9 cellular contexts compared by ENCODE assay signal in genomic region chr3:159919873-159920272, GRCh38.
A peak's percentile ranks its signal among the peaks of the same experiment; 100 is the strongest.
DNase-seq lines count a peak whose midpoint lies in the region; ATAC-seq and TF ChIP-seq lines count a peak whose summit lies in the region.
"Had no signal": no experiment of that assay in that cellular context is flagged by ENCODE, and none has a peak within 500 bp of the region (broad histone marks: within the 10 kb centered on the region; RNA-seq: fewer than 3 reads in every experiment).

No MANE protein-coding gene starts in this region.

- H3K4me1 Mint-ChIP-seq in HFFc6 (ENCODE audit: low read depth) = peaks cover 71% of the 10 kb centered on the region

- TF ChIP-seq POLR2A in body of pancreas (IDR thresholded peaks at IDR 0.05) = no peak

- H3K27me3 ChIP-seq in body of pancreas = no peaks in the 10 kb centered on the region

- no peak for TF ChIP-seq CTCF in HFFc6 (IDR thresholded peaks at IDR 0.05)
- no peak for TF ChIP-seq CTCF in fibroblast of pulmonary artery (IDR thresholded peaks at IDR 0.05; ENCODE audit: low read length, missing control alignments)
- no peak for TF ChIP-seq CTCF in body of pancreas (IDR thresholded peaks at IDR 0.05)

- H3K4me3 ChIP-seq in fibroblast of pulmonary artery (replicated peaks; ENCODE audit: low read depth, low read length) (no peak overlapping the region), body of pancreas (no peak overlapping the region)

- H3K9me3 ChIP-seq in body of pancreas = no peaks in the 10 kb centered on the region

- intact Hi-C loops in body of pancreas (cut with DNase I) = no loop called here

- peak overlapping the region; percentile 29; the same call in 1 of the 2 replicates for H3K4me3 Mint-ChIP-seq in HFFc6
- H3K4me3 Mint-ChIP-seq: naive B cell had no signal

- H3K36me3 ChIP-seq in body of pancreas (replicated peaks in 1 of 2; ENCODE audit: insufficient read depth in 1 of 2, low read depth in 2 of 2) = no peaks in the 10 kb centered on the region

- no peaks in the 10 kb centered on the region for H3K9me3 Mint-ChIP-seq in HFFc6
- H3K9me3 Mint-ChIP-seq: naive B cell had no signal

- peak; percentile 88 for ATAC-seq in GM18870 (IDR thresholded peaks at IDR 0.05; ENCODE audit: unreplicated experiment)
- ATAC-seq in body of pancreas = no peak

- H3K27ac Mint-ChIP-seq in HFFc6 = peak overlapping the region; percentile 70

- no peak overlapping the region for H3K27ac ChIP-seq in body of pancreas

- WGBS in body of pancreas, 2 donors = 76 to 77% methylated on average over 1 of the region's 1 CpG

- DNase-seq in HFFc6 = peak; percentile 76
- peak; percentile 73 for DNase-seq in HT1080 (ENCODE audit: low read depth)
- DNase-seq in fibroblast of pulmonary artery (ENCODE audit: low read depth) = peak; percentile 49
- no peak for DNase-seq in activated CD4-positive, alpha-beta T cell treated with anti-CD3 and anti-CD28 coated beads, Interleukin-2, amount 50 U/mL, for 1 hour
- DNase-seq in SKM-1 (lab: John Stamatoyannopoulos, UW; ENCODE audit: unreplicated experiment) = no peak
- DNase-seq in body of pancreas = no peak
- DNase-seq in NCI-H2081 treated with DMSO at 0.1 percent for 48 hours (lab: John Stamatoyannopoulos, UW) = no peak
- DNase-seq: naive B cell had no signal

- no peaks in the 10 kb centered on the region for H3K4me1 ChIP-seq in body of pancreas

- no peaks in the 10 kb centered on the region for H3K36me3 Mint-ChIP-seq in HFFc6 (ENCODE audit: low read depth)
- H3K36me3 Mint-ChIP-seq: naive B cell had no signal

- H3K27me3 Mint-ChIP-seq in HFFc6 (ENCODE audit: insufficient read depth) = no peaks in the 10 kb centered on the region
- H3K27me3 Mint-ChIP-seq: naive B cell had no signal

Comparison
In these comparisons a context has a peak if more than half of its experiments do, and no peak if none do; other contexts are left out.
1. DNase-seq: peak in HFFc6 (single experiment), HT1080 (single experiment) and fibroblast of pulmonary artery (single experiment); none in activated CD4-positive, alpha-beta T cell treated with anti-CD3 and anti-CD28 coated beads, Interleukin-2, amount 50 U/mL, for 1 hour (single experiment), SKM-1 (single experiment), body of pancreas (0 of 4) and NCI-H2081 treated with DMSO at 0.1 percent for 48 hours (single experiment).